ENCODE assay signal across 8 cellular contexts in the genomic region with DNA sequence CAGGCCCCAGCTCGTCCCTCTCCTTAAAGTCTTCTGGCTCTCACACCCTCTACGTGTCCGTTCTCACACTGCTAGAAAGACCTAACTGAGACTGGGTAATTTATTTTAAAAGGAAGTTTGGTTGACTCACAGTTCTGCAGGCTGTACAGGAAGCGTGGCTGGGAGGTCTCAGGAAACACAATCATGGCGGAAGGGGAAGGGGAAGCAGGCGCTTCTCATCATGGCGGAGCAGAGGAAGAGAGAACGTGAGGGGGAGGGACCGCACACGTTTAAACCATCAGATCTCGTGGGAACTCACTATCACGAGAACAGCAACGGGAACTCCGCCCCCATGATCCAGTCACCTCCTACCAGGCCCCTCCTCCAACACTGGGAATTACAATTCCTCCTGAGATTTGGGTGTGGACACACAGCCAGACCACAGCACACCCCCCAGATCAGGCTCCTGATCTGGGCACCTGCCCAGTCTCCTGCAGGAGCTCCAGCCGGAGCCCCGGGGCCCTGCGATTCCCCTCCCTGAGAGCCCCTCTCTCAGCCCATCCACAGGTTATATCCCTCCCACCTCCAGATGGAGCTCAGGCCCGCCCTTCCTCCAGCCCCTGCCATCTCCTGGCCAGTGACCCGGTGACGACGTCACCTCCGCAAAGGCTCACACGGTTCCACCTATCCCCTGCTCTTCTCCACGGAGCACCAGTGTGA.
DNase-seq lines count a peak whose midpoint lies in the region; ATAC-seq and TF ChIP-seq lines count a peak whose summit lies in the region.

No MANE protein-coding gene starts in this region.

- ATAC-seq in HG03108 (IDR thresholded peaks at IDR 0.05; ENCODE audit: unreplicated experiment) (peak; percentile 52), psoas muscle (peak; percentile 52 to 84 (median 62)), aorta (ENCODE audit: low FRiP score) (peak; percentile 77), HG02588 (IDR thresholded peaks at IDR 0.05; ENCODE audit: unreplicated experiment) (no peak), GM18873 (IDR thresholded peaks at IDR 0.05; ENCODE audit: low FRiP score, unreplicated experiment) (no peak)

- POLR2A ChIA-PET in GM10248 (lab: Yijun Ruan, JAX) = interaction anchor here (0.6 kb wide), 1 partner anchor 10 kb away, joined by 4 read pairs; no protein-coding TSS in a partner anchor

- TF ChIP-seq CTCF in GM10248 (IDR thresholded peaks at IDR 0.05; ENCODE audit: control extremely low read depth, extremely low read depth, low read depth, missing control alignments) (no peak), colonic mucosa (IDR thresholded peaks at IDR 0.05) (no peak), psoas muscle (IDR thresholded peaks at IDR 0.05) (no peak)

- peak overlapping the region; percentile 44 for H3K4me3 ChIP-seq in colonic mucosa
- peak overlapping the region; percentile 63 for H3K4me3 ChIP-seq in psoas muscle
- no peak overlapping the region for H3K4me3 ChIP-seq in aorta (ENCODE audit: low read length in 2 of 2)

- H3K36me3 ChIP-seq in colonic mucosa = no peaks in the 10 kb centered on the region
- H3K36me3 ChIP-seq in psoas muscle (ENCODE audit: insufficient read depth in 1 of 2, low read depth in 1 of 2) = no peaks in the 10 kb centered on the region
- no peaks in the 10 kb centered on the region for H3K36me3 ChIP-seq in aorta (ENCODE audit: control insufficient read depth in 1 of 2, insufficient read depth in 2 of 2, low read length in 1 of 2)

- intact Hi-C loops in colonic mucosa (cut with DNase I) = no loop called here
- intact Hi-C loops in psoas muscle (cut with DNase I) = no loop called here
- intact Hi-C loops in aorta (cut with DNase I) = no loop called here

- peak; percentile 76 for DNase-seq in GM10248 (ENCODE audit: extremely low spot score)
- peak; percentile 89 for DNase-seq in UCSD-AML1 (lab: John Stamatoyannopoulos, UW; ENCODE audit: unreplicated experiment)
- peak; percentile 57 for DNase-seq in colonic mucosa
- DNase-seq in psoas muscle = peak; percentile 66 to 82
- DNase-seq in aorta = peak; percentile 81

- H3K27ac ChIP-seq in colonic mucosa (no peak overlapping the region), psoas muscle (peak overlapping the region; percentile 71), aorta (ENCODE audit: low read depth in 1 of 2, low read length in 2 of 2) (no peak overlapping the region)

- CTCF ChIA-PET in GM10248 (lab: Yijun Ruan, JAX) = no interaction called here

- H3K9me3 ChIP-seq in colonic mucosa (no peaks in the 10 kb centered on the region), psoas muscle (no peaks in the 10 kb centered on the region), aorta (ENCODE audit: control insufficient read depth, low read length) (no peaks in the 10 kb centered on the region)

- H3K27me3 ChIP-seq in colonic mucosa = no peaks in the 10 kb centered on the region
- H3K27me3 ChIP-seq in psoas muscle (ENCODE audit: insufficient read depth in 3 of 3, low read length in 2 of 3) = peaks cover 0 to 16% (median 0%) of the 10 kb centered on the region in 3 donors
- H3K27me3 ChIP-seq in aorta (ENCODE audit: control insufficient read depth in 1 of 2, insufficient read depth in 2 of 2, low read length in 1 of 2) = no peaks in the 10 kb centered on the region

- H3K4me1 ChIP-seq in colonic mucosa (no peaks in the 10 kb centered on the region), psoas muscle (no peaks in the 10 kb centered on the region), aorta (ENCODE audit: control insufficient read depth in 1 of 2, insufficient read depth in 2 of 2, low read length in 2 of 2) (no peaks in the 10 kb centered on the region)

- no peak overlapping the region for H3K9ac ChIP-seq in colonic mucosa (ENCODE audit: low read depth in 2 of 2, low read length in 2 of 2)

- WGBS in psoas muscle, 3 donors = 54 to 68% (median 61%) methylated on average over 24 of the region's 24 CpGs
- 76 to 77% methylated on average over 24 of the region's 24 CpGs for WGBS in aorta, 2 donors

Comparison
In these comparisons a context has a peak if more than half of its experiments do, and no peak if none do; other contexts are left out.
1. ATAC-seq: peak in HG03108 (single experiment), psoas muscle (4 of 4) and aorta (single experiment); none in HG02588 (single experiment) and GM18873 (single experiment).
2. H3K4me3 ChIP-seq: peak in colonic mucosa (single experiment) and psoas muscle (single experiment); none in aorta (0 of 2).
3. Peak in every context shown above with its lines, with median percentiles within 50 percentile points of each other: DNase-seq.